ENCODE assay signal across 17 cellular contexts in genomic region chr5:96180684-96181083, GRCh38.
DNase-seq lines count a peak whose midpoint lies in the region; ATAC-seq, FAIRE-seq and TF ChIP-seq lines count a peak whose summit lies in the region.
"Had no signal": no experiment of that assay in that cellular context is flagged by ENCODE, and none has a peak within 500 bp of the region (broad histone marks: within the 10 kb centered on the region; RNA-seq: fewer than 3 reads in every experiment).

No MANE protein-coding gene starts in this region.

- H2AFZ ChIP-seq in HepG2 (ENCODE audit: low read length) = no peak overlapping the region
- H2AFZ ChIP-seq in Karpas-422 (ENCODE audit: low read length) = no peak overlapping the region
- H2AFZ ChIP-seq in endothelial cell of umbilical vein (ENCODE audit: low read depth, low read length) = no peak overlapping the region

- POLR2A ChIA-PET in HepG2 (lab: Yijun Ruan, JAX) = no interaction called here
- POLR2A ChIA-PET in endothelial cell of umbilical vein (lab: Charles Lee) = no interaction called here

- no peak overlapping the region for H3K4me2 ChIP-seq in HepG2 (ENCODE audit: low read depth, low read length)
- no peak overlapping the region for H3K4me2 ChIP-seq in Karpas-422 (ENCODE audit: low read depth, low read length, poor library complexity, severe bottlenecking)
- H3K4me2 ChIP-seq in endothelial cell of umbilical vein (ENCODE audit: insufficient read depth, low read length) = no peak overlapping the region

- CTCF ChIA-PET in HepG2 (lab: Yijun Ruan, JAX; ENCODE audit: low intra/inter-chr PET ratio, low total read pairs) = no interaction called here
- CTCF ChIA-PET in endothelial cell of umbilical vein (lab: Charles Lee) = interaction anchor here (0.6 to 1.6 kb wide), 5 partner anchors 10 to 154 kb away, joined by 3 to 4 read pairs (median 3); no protein-coding TSS in a partner anchor

- H3K79me2 ChIP-seq in HepG2 (ENCODE audit: insufficient read depth, low read length) (no peaks in the 10 kb centered on the region), Karpas-422 (ENCODE audit: low read length) (no peaks in the 10 kb centered on the region), endothelial cell of umbilical vein (ENCODE audit: control insufficient read depth, insufficient read depth, low read length) (no peaks in the 10 kb centered on the region)

- TF ChIP-seq RAD21 in HepG2 (CRISPR knock-in tag; IDR thresholded peaks at IDR 0.05) = no peak

- FAIRE-seq in HepG2 (lab: Jason Lieb, UNC) (no peak), endothelial cell of umbilical vein (lab: Jason Lieb, UNC) (no peak)
- FAIRE-seq: GM12878, HTR-8/SVneo had no signal

- H3K27ac ChIP-seq in right lobe of liver = no peak overlapping the region
- H3K27ac ChIP-seq in HepG2 (ENCODE audit: extremely low read length, insufficient read depth, low read length) = no peak overlapping the region
- no peak overlapping the region for H3K27ac ChIP-seq in Karpas-422 (ENCODE audit: low read length)
- no peak overlapping the region for H3K27ac ChIP-seq in endothelial cell of umbilical vein (ENCODE audit: insufficient read depth, low read depth, low read length)

- TF ChIP-seq CTCF in right lobe of liver (IDR thresholded peaks at IDR 0.05) (no peak), HepG2 (CRISPR knock-in tag; IDR thresholded peaks at IDR 0.05) (no peak), endothelial cell of umbilical vein (IDR thresholded peaks at IDR 0.05; ENCODE audit: extremely low read depth in 1 of 2, insufficient read depth in 1 of 2, low read depth in 1 of 2, low read length in 2 of 2) (no peak)

- no peak overlapping the region for H3K9ac ChIP-seq in HepG2 (ENCODE audit: insufficient read depth, low read depth, low read length)
- H3K9ac ChIP-seq in Karpas-422 (ENCODE audit: low read length) = no peak overlapping the region
- no peak overlapping the region for H3K9ac ChIP-seq in endothelial cell of umbilical vein (replicated peaks; ENCODE audit: extremely low read depth, insufficient read depth, low read length)

- in situ Hi-C loops in HepG2 (cut with HindIII; ENCODE audit: extremely low pct_ligation_motif_present, low pct_unique_long_range_greater_than_20kb) = no loop called here

- DNase-seq in right lobe of liver = no peak
- no peak for DNase-seq in HepG2 (ENCODE audit: low spot score)
- DNase-seq in Karpas-422 = peak; percentile 20
- DNase-seq in endothelial cell of umbilical vein (ENCODE audit: low read depth, low spot score) = peak; percentile 70
- no peak for DNase-seq in stimulated activated naive CD4-positive, alpha-beta T cell (lab: John Stamatoyannopoulos, UW)
- no peak for DNase-seq in HUDEP-2 (lab: John Stamatoyannopoulos, UW; ENCODE audit: unreplicated experiment in 76 of 76)
- no peak for DNase-seq in GM19240 (ENCODE audit: insufficient read length, low spot score)
- DNase-seq: 8988T; C1 segment of cervical spinal cord; CD4-positive, alpha-beta T cell; DMS79; GOT3; HFFc6; KBM-7 had no signal

- H3K4me1 ChIP-seq in right lobe of liver (peaks cover 0 to 6% (median 2%) of the 10 kb centered on the region in 4 donors), HepG2 (ENCODE audit: insufficient read depth, low read length) (peaks cover 30% of the 10 kb centered on the region), Karpas-422 (ENCODE audit: low read length) (no peaks in the 10 kb centered on the region), endothelial cell of umbilical vein (ENCODE audit: control insufficient read depth, extremely low read depth, insufficient read depth, low read length) (peaks cover 7% of the 10 kb centered on the region)
- H3K4me1 ChIP-seq: HAP-1 had no signal

- TF ChIP-seq EP300 in HepG2 (IDR thresholded peaks at IDR 0.05; ENCODE audit: low read depth in 2 of 2, low read length in 2 of 2) = no peak
- TF ChIP-seq EP300 in HepG2 (CRISPR knock-in tag; IDR thresholded peaks at IDR 0.05; ENCODE audit: borderline replicate concordance) = no peak

- H3K9me2 ChIP-seq in Karpas-422 (replicated peaks; ENCODE audit: insufficient read depth, low read length) = no peaks in the 10 kb centered on the region

- H3K9me3 ChIP-seq in right lobe of liver = no peaks in the 10 kb centered on the region
- no peaks in the 10 kb centered on the region for H3K9me3 ChIP-seq in HepG2 (ENCODE audit: low read length)
- H3K9me3 ChIP-seq in Karpas-422 (ENCODE audit: low read length) = no peaks in the 10 kb centered on the region
- no peaks in the 10 kb centered on the region for H3K9me3 ChIP-seq in endothelial cell of umbilical vein (replicated peaks; ENCODE audit: control insufficient read depth, insufficient read depth, low read length)
- H3K9me3 ChIP-seq: HAP-1 had no signal

- H3K9me1 ChIP-seq in endothelial cell of umbilical vein (replicated peaks; ENCODE audit: control insufficient read depth, extremely low read depth, insufficient read depth, low read length) = no peaks in the 10 kb centered on the region

- intact Hi-C loops in right lobe of liver (cut with DNase I) = no loop called here
- intact Hi-C loops in HepG2 (cut with micrococcal nuclease; ENCODE audit: unreplicated experiment) = no loop called here
- intact Hi-C loops in endothelial cell of umbilical vein (cut with micrococcal nuclease) = no loop called here

- BruUV-seq in HepG2 (replicated peaks; lab: Mats Ljungman, UMichigan) = no TSS peak
- BruUV-seq in endothelial cell of umbilical vein (replicated peaks; lab: Mats Ljungman, UMichigan) = no TSS peak

- no peaks in the 10 kb centered on the region for H3K36me3 ChIP-seq in right lobe of liver
- H3K36me3 ChIP-seq in HepG2 (replicated peaks in 1 of 2; ENCODE audit: control insufficient read depth in 1 of 2, insufficient read depth in 2 of 2, low read length in 2 of 2) = no peaks in the 10 kb centered on the region
- H3K36me3 ChIP-seq in Karpas-422 (ENCODE audit: insufficient read depth, low read length) = no peaks in the 10 kb centered on the region
- no peaks in the 10 kb centered on the region for H3K36me3 ChIP-seq in endothelial cell of umbilical vein (ENCODE audit: control insufficient read depth in 2 of 2, extremely low read depth in 1 of 2, insufficient read depth in 2 of 2, low read length in 2 of 2)
- H3K36me3 ChIP-seq: HAP-1 had no signal

- H3K27me3 ChIP-seq in right lobe of liver (no peaks in the 10 kb centered on the region), HepG2 (ENCODE audit: control insufficient read depth in 1 of 2, insufficient read depth in 2 of 2, low read length in 2 of 2) (no peaks in the 10 kb centered on the region), Karpas-422 (ENCODE audit: low read length) (0 out of 2 replicates have a peak, but pooled peaks cover 3% of the 10 kb centered on the region), endothelial cell of umbilical vein (ENCODE audit: control insufficient read depth in 2 of 2, insufficient read depth in 2 of 2, low read length in 2 of 2) (no peaks in the 10 kb centered on the region)

- ATAC-seq in right lobe of liver (peak; percentile 36 to 72 (median 58)), HepG2 (no peak)
- ATAC-seq: GM12878 had no signal

- no peak for TF ChIP-seq POLR2A in right lobe of liver (IDR thresholded peaks at IDR 0.05)
- TF ChIP-seq POLR2A in HepG2 (IDR thresholded peaks at IDR 0.05; ENCODE audit: insufficient read depth in 1 of 2, low read depth in 2 of 2, low read length in 2 of 2) = no peak
- no peak for TF ChIP-seq POLR2A in endothelial cell of umbilical vein (IDR thresholded peaks at IDR 0.05; ENCODE audit: low read depth, low read length)

- H4K20me1 ChIP-seq in HepG2 (ENCODE audit: insufficient read depth, low read length) (no peaks in the 10 kb centered on the region), Karpas-422 (ENCODE audit: insufficient read depth, low read depth, low read length) (no peaks in the 10 kb centered on the region), endothelial cell of umbilical vein (replicated peaks; ENCODE audit: control insufficient read depth, extremely low read depth, insufficient read depth, low read length) (no peaks in the 10 kb centered on the region)

- H3K4me3 ChIP-seq in right lobe of liver (no peak overlapping the region), HepG2 (replicated peaks in 1 of 3; ENCODE audit: insufficient read depth in 1 of 3, low read depth in 2 of 3, low read length in 3 of 3) (no peak overlapping the region), Karpas-422 (ENCODE audit: low read length) (no peak overlapping the region), endothelial cell of umbilical vein (replicated peaks in 1 of 3; ENCODE audit: insufficient read depth in 1 of 3, low read depth in 1 of 3, low read length in 3 of 3) (no peak overlapping the region)
- H3K4me3 ChIP-seq: GM12878, HAP-1 had no signal

- dilution Hi-C loops in endothelial cell of umbilical vein (cut with MboI; ENCODE audit: extremely low pct_ligation_motif_present, low sequenced_read_pairs) = no loop called here

TF ChIP-seq in HepG2, 621 proteins besides CTCF, POLR2A, EP300 and RAD21:
- no peak for TF ChIP-seq ZNF10 (CRISPR knock-in tag; IDR thresholded peaks at IDR 0.05; ENCODE audit: borderline replicate concordance, low read depth)
- TF ChIP-seq TBX3 (IDR thresholded peaks at IDR 0.05; ENCODE audit: borderline replicate concordance) = no peak
- TF ChIP-seq, protein P1, sequence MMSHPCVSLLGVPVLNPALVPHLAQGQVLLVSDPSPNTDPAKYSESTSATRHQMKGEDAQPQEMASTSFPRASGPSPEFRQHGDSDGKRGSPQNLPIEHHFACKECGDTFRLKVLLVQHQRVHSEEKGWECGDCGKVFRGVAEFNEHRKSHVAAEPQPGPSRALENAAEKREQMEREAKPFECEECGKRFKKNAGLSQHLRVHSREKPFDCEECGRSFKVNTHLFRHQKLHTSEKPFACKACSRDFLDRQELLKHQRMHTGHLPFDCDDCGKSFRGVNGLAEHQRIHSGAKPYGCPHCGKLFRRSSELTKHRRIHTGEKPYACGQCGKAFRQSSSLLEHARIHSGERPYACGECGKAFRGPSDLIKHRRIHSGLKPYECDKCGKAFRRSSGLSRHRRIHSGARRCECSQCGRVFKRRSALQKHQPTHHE (CRISPR knock-in tag; IDR thresholded peaks at IDR 0.05; ENCODE audit: borderline replicate concordance) = no peak
- TF ChIP-seq MED1 (CRISPR knock-in tag; IDR thresholded peaks at IDR 0.05) = no peak

TF ChIP-seq in endothelial cell of umbilical vein, 7 proteins besides CTCF, POLR2A, EP300 and RAD21:
- TF ChIP-seq MYC (IDR thresholded peaks at IDR 0.05; ENCODE audit: low read depth, low read length) = no peak

Comparison
In these comparisons a context has a peak if more than half of its experiments do, and no peak if none do; other contexts are left out.
1. DNase-seq: peak in Karpas-422 (single experiment) and endothelial cell of umbilical vein (single experiment); none in right lobe of liver (0 of 3), HepG2 (single experiment), stimulated activated naive CD4-positive, alpha-beta T cell (0 of 6), HUDEP-2 (0 of 76) and GM19240 (single experiment).